Comparison of ENCODE assay signal across 1 cellular context in the genomic region with DNA sequence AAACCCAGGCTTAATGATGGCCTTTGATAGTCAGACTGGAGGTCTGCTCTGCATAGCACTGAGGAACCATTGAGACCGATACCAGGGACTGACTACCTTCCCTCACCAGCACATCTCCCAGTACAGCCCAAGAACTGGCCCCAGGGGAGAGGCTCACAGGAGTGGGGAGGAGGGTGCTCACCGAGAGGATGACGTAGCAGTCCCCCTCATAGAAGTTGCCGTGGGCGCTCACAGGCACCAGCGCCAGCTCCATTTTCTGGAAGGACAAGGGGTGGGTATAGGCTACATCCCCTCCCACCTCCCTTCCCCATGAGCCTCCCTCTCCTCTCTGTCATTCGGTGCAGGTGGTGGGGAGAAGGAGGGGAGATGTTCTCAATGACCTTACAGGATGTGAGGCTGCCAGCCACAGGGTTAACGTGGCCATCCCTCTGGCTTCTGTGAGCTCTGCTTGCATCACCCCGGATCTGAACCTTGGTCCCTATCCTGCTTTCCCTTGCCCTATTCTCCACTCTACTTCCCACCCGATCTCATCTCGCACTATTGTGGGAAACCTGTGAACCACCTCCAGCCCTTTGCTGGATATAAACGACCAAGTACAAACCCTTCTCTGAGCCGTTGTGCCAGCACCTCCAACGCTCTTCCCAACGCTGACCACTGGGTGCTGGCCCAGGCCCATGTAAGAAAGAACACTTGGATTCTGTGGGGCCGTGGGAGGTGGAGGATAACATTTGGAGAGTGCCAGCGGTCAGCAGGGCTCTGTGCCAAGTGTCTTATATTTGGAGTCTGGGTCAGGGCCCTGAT.
TF ChIP-seq lines count a peak whose summit lies in the region.

No MANE protein-coding gene starts in this region.

TF ChIP-seq in H1, 55 proteins besides CTCF, POLR2A, EP300 and RAD21:
- TF ChIP-seq ATF2 (IDR thresholded peaks at IDR 0.05; ENCODE audit: low read length) = no peak
- TF ChIP-seq BCL11A (IDR thresholded peaks at IDR 0.05; ENCODE audit: low read depth in 2 of 2, low read length in 2 of 2) = no peak
- TF ChIP-seq SIX5 (IDR thresholded peaks at IDR 0.05; ENCODE audit: low read depth, low read length) = no peak
- TF ChIP-seq ZNF274 (IDR thresholded peaks at IDR 0.05; ENCODE audit: borderline replicate concordance, extremely low read depth, low read length) = no peak
- TF ChIP-seq CBX5 (IDR thresholded peaks at IDR 0.05; ENCODE audit: low read depth, low read length) = no peak
- no peak for TF ChIP-seq SRF (IDR thresholded peaks at IDR 0.05; ENCODE audit: low read depth, low read length)
- TF ChIP-seq HDAC2 (IDR thresholded peaks at IDR 0.05; ENCODE audit: borderline replicate concordance in 1 of 2, low read depth in 2 of 2, low read length in 2 of 2) = no peak
- no peak for TF ChIP-seq JUN (IDR thresholded peaks at IDR 0.05; ENCODE audit: low read depth, low read length)
- TF ChIP-seq SP2 (IDR thresholded peaks at IDR 0.05; ENCODE audit: low read length) = no peak
